Comparison of ENCODE assay signal across 27 cellular contexts in the genomic region with DNA sequence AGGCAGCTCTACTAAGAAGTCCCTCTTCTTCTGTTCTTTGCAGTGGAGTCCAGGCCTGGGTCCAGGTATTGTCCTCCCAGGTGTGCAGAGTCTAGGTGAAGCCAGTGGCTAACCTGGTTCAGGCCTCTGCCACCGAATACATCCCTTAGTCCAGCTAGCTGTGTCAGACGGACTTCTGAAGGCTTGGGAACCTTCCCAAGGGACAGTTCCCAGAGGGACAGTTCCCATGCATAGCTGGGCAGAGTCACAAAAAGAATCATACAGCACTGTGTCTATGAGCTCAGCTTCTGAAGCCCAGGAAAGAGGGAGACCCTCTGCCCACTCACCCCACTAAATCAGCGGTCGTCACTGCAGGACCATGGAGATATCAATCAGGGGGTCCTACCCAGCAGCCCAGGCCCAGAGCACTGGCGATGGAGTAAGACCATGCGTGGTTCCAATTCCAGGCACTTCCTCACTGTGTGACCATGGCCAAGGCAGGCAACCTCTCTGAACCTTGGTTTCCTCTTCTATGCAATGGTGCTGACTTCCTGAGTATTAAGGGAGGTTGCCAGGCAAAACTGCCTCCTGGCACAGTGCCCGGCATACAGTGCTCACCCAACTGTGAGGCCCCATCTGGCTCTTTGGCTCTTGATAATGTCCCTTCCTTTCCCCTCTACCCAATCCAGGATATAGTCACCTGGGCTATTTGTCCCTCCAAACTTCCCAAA. TPM values are rescaled to one million over a fixed set of nuclear protein-coding genes. Genes with fewer than 3 reads are reported as not detected.
DNase-seq lines count a peak whose midpoint lies in the region; FAIRE-seq lines count a peak whose summit lies in the region.
"Had no signal": no experiment of that assay in that cellular context is flagged by ENCODE, and none has a peak within 500 bp of the region (broad histone marks: within the 10 kb centered on the region; RNA-seq: fewer than 3 reads in every experiment).

No MANE protein-coding gene starts in this region.

- H3K4me1 ChIP-seq in BLaER1 = peaks cover 27% of the 10 kb centered on the region
- H3K4me1 ChIP-seq in Karpas-422 (ENCODE audit: low read length) = no peaks in the 10 kb centered on the region
- H3K4me1 ChIP-seq in mesendoderm (ENCODE audit: control insufficient read depth, low read depth, low read length) = no peaks in the 10 kb centered on the region
- H3K4me1 ChIP-seq: prostate gland had no signal

- no peak overlapping the region for H3K18ac ChIP-seq in mesendoderm (ENCODE audit: low read length)

- no peak overlapping the region for H4K5ac ChIP-seq in mesendoderm (ENCODE audit: low read length)

- no peaks in the 10 kb centered on the region for H3K79me2 ChIP-seq in Karpas-422 (ENCODE audit: low read length)
- no peaks in the 10 kb centered on the region for H3K79me2 ChIP-seq in mesendoderm (ENCODE audit: control insufficient read depth, insufficient read depth, low read length)

- no peak overlapping the region for H2BK15ac ChIP-seq in mesendoderm (replicated peaks; ENCODE audit: low read depth)

- H2AFZ ChIP-seq in Karpas-422 (ENCODE audit: low read length) = no peak overlapping the region

- H3K9me3 ChIP-seq in BLaER1 (peaks cover 34% of the 10 kb centered on the region), Karpas-422 (ENCODE audit: low read length) (no peaks in the 10 kb centered on the region)
- H3K9me3 ChIP-seq: esophagus squamous epithelium, prostate gland, SK-N-SH had no signal

- no peaks in the 10 kb centered on the region for H3K9me2 ChIP-seq in Karpas-422 (replicated peaks; ENCODE audit: insufficient read depth, low read length)
- H3K9me2 ChIP-seq: SK-N-SH had no signal

- H3K9ac ChIP-seq in BLaER1 (no peak overlapping the region), Karpas-422 (ENCODE audit: low read length) (no peak overlapping the region), mesendoderm (ENCODE audit: low read length) (no peak overlapping the region)
- H3K9ac ChIP-seq: KMS-11, SK-N-SH had no signal

- H2BK120ac ChIP-seq in mesendoderm (ENCODE audit: low read depth, low read length) = no peak overlapping the region

- peak overlapping the region; percentile 41 for H3K4me2 ChIP-seq in BLaER1
- H3K4me2 ChIP-seq in Karpas-422 (ENCODE audit: low read depth, low read length, poor library complexity, severe bottlenecking) = no peak overlapping the region
- H3K4me2 ChIP-seq in mesendoderm (ENCODE audit: low read length) = no peak overlapping the region
- H3K4me2 ChIP-seq: KMS-11, SK-N-SH had no signal

- H3K27ac ChIP-seq in BLaER1 (no peak overlapping the region), Karpas-422 (ENCODE audit: low read length) (no peak overlapping the region), mesendoderm (ENCODE audit: low read depth, low read length) (no peak overlapping the region)
- H3K27ac ChIP-seq: esophagus squamous epithelium, KMS-11, prostate gland, skin epidermis had no signal

- DNase-seq in Karpas-422 (peak; percentile 48), RCC 7860 (ENCODE audit: low spot score) (peak; percentile 6), amniotic stem cell (lab: John Stamatoyannopoulos, UW) (no peak), mesendoderm (no peak), NCI-H2107 (lab: John Stamatoyannopoulos, UW) (no peak), NCI-H345 treated with DMSO at 0.1 percent for 48 hours (lab: John Stamatoyannopoulos, UW; ENCODE audit: unreplicated experiment) (no peak)
- DNase-seq: activated effector memory CD4-positive, alpha-beta T cell treated with Interleukin-2 at 50 U/mL for 16 hours; CD4-positive, alpha-beta T cell; DMS53; effector CD4-positive, alpha-beta T cell; esophagus squamous epithelium; NK-92 treated with Interleukin-12 subunit alpha and Interleukin-12 subunit beta, amount 100 ng/mL, for 24 hours; SK-N-SH; stimulated activated CD4-positive, alpha-beta T cell treated with anti-CD3 and anti-CD28 coated beads, Interleukin-2, amount 100 ng/mL, for 48 hours; stimulated activated naive CD4-positive, alpha-beta T cell treated with Interleukin-2 at 50 U/mL for 16 hours had no signal

- H4K20me1 ChIP-seq in BLaER1 (no peaks in the 10 kb centered on the region), Karpas-422 (ENCODE audit: insufficient read depth, low read depth, low read length) (no peaks in the 10 kb centered on the region)

- WGBS in mesendoderm (ENCODE audit: extremely low coverage, insufficient coverage, low lambda C conversion rate) = no CpG with 5 or more reads among the region's 7 CpGs

- no peak overlapping the region for H3K4ac ChIP-seq in mesendoderm (ENCODE audit: low read depth, low read length)

- H3K56ac ChIP-seq in mesendoderm (ENCODE audit: low read length) = no peak overlapping the region

- H3K27me3 ChIP-seq in BLaER1 (no peaks in the 10 kb centered on the region), Karpas-422 (ENCODE audit: low read length) (peaks cover 4% of the 10 kb centered on the region; the same call in 1 of the 2 replicates), mesendoderm (ENCODE audit: insufficient read depth, low read length, poor library complexity) (no peaks in the 10 kb centered on the region)

- H3K79me1 ChIP-seq in mesendoderm (ENCODE audit: low read length) = no peaks in the 10 kb centered on the region

- no peak overlapping the region for H2BK5ac ChIP-seq in mesendoderm (ENCODE audit: low read length)

- H3K23ac ChIP-seq in mesendoderm (ENCODE audit: low read length) = no peak overlapping the region

- FAIRE-seq in RCC 7860 (lab: Jason Lieb, UNC) (no peak), islet of Langerhans (lab: Jason Lieb, UNC) (peak; percentile 30)
- FAIRE-seq: GM12892 had no signal

- H3K4me3 ChIP-seq in BLaER1 (no peak overlapping the region), Karpas-422 (ENCODE audit: low read length) (no peak overlapping the region), mesendoderm (ENCODE audit: low read length) (no peak overlapping the region)
- H3K4me3 ChIP-seq: esophagus squamous epithelium, prostate gland, skin epidermis had no signal

- no peak overlapping the region for H2AK5ac ChIP-seq in mesendoderm (ENCODE audit: low read length)

- no peak overlapping the region for H4K8ac ChIP-seq in mesendoderm (ENCODE audit: low read depth, low read length)

- H3K36me3 ChIP-seq in BLaER1 (no peaks in the 10 kb centered on the region), Karpas-422 (ENCODE audit: insufficient read depth, low read length) (no peaks in the 10 kb centered on the region), mesendoderm (ENCODE audit: control insufficient read depth, insufficient read depth, low read length) (no peaks in the 10 kb centered on the region)
- H3K36me3 ChIP-seq: esophagus squamous epithelium, prostate gland had no signal

RNA-seq across cellular contexts. Expression of gene MS4A10, which starts 3.4 kb away (rescaled TPM):
- not detected in 2 replicates for total RNA-seq in Karpas-422 (2014; rRNA removed; shearing (Covaris generic); ENCODE audit: low replicate concordance)
- polyA plus RNA-seq in mesendoderm (2013, experiment 1 of 2) = not detected
- polyA plus RNA-seq in mesendoderm (2013, experiment 2 of 2) = not detected
- total RNA-seq: bronchial epithelial cell; CD4-positive, alpha-beta T cell; esophagus squamous epithelium; H4; left lobe of liver; mucosa of gallbladder; neural crest cell; T-helper 2 cell treated with Interferon-gamma antibody and Interleukin-4, amounts not matched to agents 100 ng/mL and 5 ng/mL, for 36 hours had no signal
- polyA plus RNA-seq: SK-N-SH had no signal

RNA-seq across cellular contexts. Expression of gene MS4A15, which starts 31.9 kb away (rescaled TPM):
- not detected in 2 replicates for total RNA-seq in Karpas-422 (2014; rRNA removed; shearing (Covaris generic); ENCODE audit: low replicate concordance)
- polyA plus RNA-seq in mesendoderm (2013, experiment 1 of 2) = 0.22 TPM
- 0.20 TPM for polyA plus RNA-seq in mesendoderm (2013, experiment 2 of 2)
- total RNA-seq: bronchial epithelial cell; CD4-positive, alpha-beta T cell; esophagus squamous epithelium; H4; left lobe of liver; mucosa of gallbladder; neural crest cell; prostate gland; T-helper 2 cell treated with Interferon-gamma antibody and Interleukin-4, amounts not matched to agents 100 ng/mL and 5 ng/mL, for 36 hours had no signal
- polyA plus RNA-seq: SK-N-SH had no signal

RNA-seq across cellular contexts. Expression of gene CCDC86, which starts 53.4 kb away (rescaled TPM):
- total RNA-seq in Karpas-422 (2014; rRNA removed; shearing (Covaris generic); ENCODE audit: low replicate concordance) = 10.4 and 21.2 TPM in 2 replicates
- polyA plus RNA-seq in mesendoderm (2013, experiment 1 of 2) = 89.3 TPM
- 91.6 TPM for polyA plus RNA-seq in mesendoderm (2013, experiment 2 of 2)

Comparison
In these comparisons a context has a peak if more than half of its experiments do, and no peak if none do; other contexts are left out.
1. DNase-seq: peak in Karpas-422 (single experiment) and RCC 7860 (single experiment); none in amniotic stem cell (single experiment), mesendoderm (single experiment), NCI-H2107 (single experiment) and NCI-H345 treated with DMSO at 0.1 percent for 48 hours (single experiment).